Comparison of ENCODE assay signal across 8 cellular contexts in genomic region chr2:38947241-38948239, GRCh38. TPM values are rescaled to one million over a fixed set of nuclear protein-coding genes. Genes with fewer than 3 reads are reported as not detected.
DNase-seq lines count a peak whose midpoint lies in the region; ATAC-seq and TF ChIP-seq lines count a peak whose summit lies in the region.

No MANE protein-coding gene starts in this region.

- peaks cover 31% of the 10 kb centered on the region for H3K4me1 Mint-ChIP-seq in WTC11

- no peak overlapping the region for H3K27ac Mint-ChIP-seq in WTC11

- H3K4me3 Mint-ChIP-seq in WTC11 = no peak overlapping the region

- H3K9me3 Mint-ChIP-seq in WTC11 = no peaks in the 10 kb centered on the region

- CTCF ChIA-PET in WTC11 (lab: Charles Lee) = interaction anchor here (0.5 to 4.1 kb wide), 80 partner anchors 8 to 790 kb away, joined by 3 to 121 read pairs (median 4); partner anchors contain the start of genes DHX57, MORN2 and SOS1

- ATAC-seq in HG03095 (IDR thresholded peaks at IDR 0.05; ENCODE audit: unreplicated experiment) (peak; percentile 65), WTC11 (peak; percentile 92), GM21447 (IDR thresholded peaks at IDR 0.05; ENCODE audit: unreplicated experiment) (no peak)

- H3K36me3 Mint-ChIP-seq in WTC11 = no peaks in the 10 kb centered on the region

- H3K4me3 ChIP-seq in cardiac fibroblast (replicated peaks in 1 of 2; ENCODE audit: low read depth in 2 of 2, low read length in 2 of 2) = no peak overlapping the region

- peaks cover 2% of the 10 kb centered on the region; the same call in 1 of the 2 replicates for H3K27me3 Mint-ChIP-seq in WTC11 (ENCODE audit: low read depth)

- DNase-seq in NCI-H2227 (lab: John Stamatoyannopoulos, UW; ENCODE audit: unreplicated experiment) = peak; percentile 67
- DNase-seq in WTC11 (ENCODE audit: low spot score) = peak; percentile 82
- DNase-seq in cardiac fibroblast (ENCODE audit: low read depth in 2 of 2) = peak; percentile 82 to 84
- DNase-seq in kidney glomerular epithelial cell (lab: John Stamatoyannopoulos, UW) = peak; percentile 73
- peak; percentile 69 for DNase-seq in stimulated activated CD4-positive, alpha-beta T cell treated with anti-CD3 and anti-CD28 coated beads, Interleukin-4, amount 100 ng/mL, for 24 hours

- TF ChIP-seq CTCF in GM12873 (IDR thresholded peaks at IDR 0.05; ENCODE audit: insufficient read depth, low read depth, low read length, missing control alignments) (peak; percentile 84), WTC11 (IDR thresholded peaks at IDR 0.05) (peak; percentile 53), cardiac fibroblast (IDR thresholded peaks at IDR 0.05; ENCODE audit: low read depth, low read length) (peak; percentile 68)

- POLR2A ChIA-PET in WTC11 (lab: Charles Lee) = interaction anchor here (1.1 kb wide), 2 partner anchors 173 to 196 kb away, joined by 3 to 7 read pairs; partner anchors contain the start of genes SOS1 and SRSF7

TF ChIP-seq in WTC11, 78 proteins besides CTCF, POLR2A, EP300 and RAD21:
- TF ChIP-seq ATF6 (CRISPR knock-in tag; IDR thresholded peaks at IDR 0.05) (no peak), ZBTB21 (CRISPR knock-in tag; IDR thresholded peaks at IDR 0.05; ENCODE audit: borderline replicate concordance) (no peak), GABPB1 (CRISPR knock-in tag; IDR thresholded peaks at IDR 0.05) (peak; percentile 13; the same call in 1 of the 2 replicates)
TF ChIP-seq in WTC11: peak in this region for 1.

RNA-seq across cellular contexts. Expression of gene ARHGEF33, which starts 57.9 kb away (rescaled TPM):
- 0.42 to 0.57 TPM (median 0.50 TPM) in 3 replicates for total RNA-seq in WTC11 (2021)
